18 cellular contexts compared by ENCODE assay signal in genomic region chr9:120464176-120464575, GRCh38.
DNase-seq lines count a peak whose midpoint lies in the region; ATAC-seq lines count a peak whose summit lies in the region.
"Had no signal": no experiment of that assay in that cellular context is flagged by ENCODE, and none has a peak within 500 bp of the region (broad histone marks: within the 10 kb centered on the region; RNA-seq: fewer than 3 reads in every experiment).

No MANE protein-coding gene starts in this region.

- H3K4me3 ChIP-seq in Karpas-422 (ENCODE audit: low read length) = no peak overlapping the region
- H3K4me3 ChIP-seq: BLaER1 had no signal

- no peak overlapping the region for H2AFZ ChIP-seq in Karpas-422 (ENCODE audit: low read length)

- no peaks in the 10 kb centered on the region for H3K27me3 ChIP-seq in Karpas-422 (ENCODE audit: low read length)
- H3K27me3 ChIP-seq: BLaER1 had no signal

- H3K4me2 ChIP-seq in Karpas-422 (ENCODE audit: low read depth, low read length, poor library complexity, severe bottlenecking) = no peak overlapping the region
- H3K4me2 ChIP-seq: BLaER1 had no signal

- no peak overlapping the region for H3K9ac ChIP-seq in Karpas-422 (ENCODE audit: low read length)
- H3K9ac ChIP-seq: BLaER1 had no signal

- no peaks in the 10 kb centered on the region for H3K9me2 ChIP-seq in Karpas-422 (replicated peaks; ENCODE audit: insufficient read depth, low read length)

- H3K9me3 ChIP-seq in Karpas-422 (ENCODE audit: low read length) = no peaks in the 10 kb centered on the region
- H3K9me3 ChIP-seq: BLaER1 had no signal

- DNase-seq in NCI-H748 (lab: John Stamatoyannopoulos, UW; ENCODE audit: unreplicated experiment) (peak; percentile 43), NCI-H748 treated with DMSO at 0.1 percent for 48 hours (lab: John Stamatoyannopoulos, UW) (no peak), NCI-H524 treated with DMSO at 0.1 percent for 48 hours (lab: John Stamatoyannopoulos, UW) (peak; percentile 18), left lobe of liver (ENCODE audit: low spot score) (no peak), islet precursor cell (no peak), Karpas-422 (no peak)
- DNase-seq in activated CD8-positive, alpha-beta memory T cell treated with anti-CD3 and anti-CD28 coated beads for 24 hours = no peak
- DNase-seq: CD8-positive, alpha-beta memory T cell; DMS79 treated with DMSO at 0.1 percent for 48 hours; NCI-H1105 treated with DMSO at 0.1 percent for 48 hours; NCI-H187 treated with DMSO at 0.1 percent for 48 hours; NCI-H526; NK-92 treated with Interleukin-12 subunit alpha and Interleukin-12 subunit beta, amount 100 ng/mL, for 24 hours; OCI-M1; SHP77 treated with DMSO at 0.1 percent for 48 hours had no signal

- no peaks in the 10 kb centered on the region for H3K4me1 ChIP-seq in Karpas-422 (ENCODE audit: low read length)
- H3K4me1 ChIP-seq: BLaER1 had no signal

- H4K20me1 ChIP-seq in Karpas-422 (ENCODE audit: insufficient read depth, low read depth, low read length) = no peaks in the 10 kb centered on the region
- H4K20me1 ChIP-seq: BLaER1 had no signal

- H3K27ac ChIP-seq in Karpas-422 (ENCODE audit: low read length) = no peak overlapping the region
- H3K27ac ChIP-seq: BLaER1 had no signal

- peaks cover 7% of the 10 kb centered on the region; the same call in 1 of the 2 replicates for H3K79me2 ChIP-seq in Karpas-422 (ENCODE audit: low read length)

- peaks cover 12% of the 10 kb centered on the region; the same call in 1 of the 2 replicates for H3K36me3 ChIP-seq in Karpas-422 (ENCODE audit: insufficient read depth, low read length)

- ATAC-seq in left lobe of liver = peak; percentile 69
- no peak for ATAC-seq in GM21390 (IDR thresholded peaks at IDR 0.05; ENCODE audit: unreplicated experiment)
- ATAC-seq: SK-N-SH treated with all-trans-retinoic acid at 6 μM for 48 hours had no signal

Comparison
In these comparisons a context has a peak if more than half of its experiments do, and no peak if none do; other contexts are left out.
1. DNase-seq: peak in NCI-H748 (single experiment) and NCI-H524 treated with DMSO at 0.1 percent for 48 hours (single experiment); none in NCI-H748 treated with DMSO at 0.1 percent for 48 hours (single experiment), left lobe of liver (single experiment), activated CD8-positive, alpha-beta memory T cell treated with anti-CD3 and anti-CD28 coated beads for 24 hours (single experiment), islet precursor cell (single experiment) and Karpas-422 (single experiment).